1 cellular context compared by ENCODE assay signal in genomic region chr2:32946314-32947075, GRCh38.
A peak's percentile ranks its signal among the peaks of the same experiment; 100 is the strongest.
TF ChIP-seq lines count a peak whose summit lies in the region.

TSS of gene LTBP1 (plus strand) at chr2:32946953. CDS start at chr2:32947325, 372 bp downstream.

TF ChIP-seq in K562, 482 proteins besides CTCF, POLR2A, EP300 and RAD21 (continued from another document and continues in another):
- no peak for TF ChIP-seq MYBL2 (IDR thresholded peaks at IDR 0.05; ENCODE audit: low read depth)
- no peak for TF ChIP-seq MYBL2 (CRISPR knock-in tag; IDR thresholded peaks at IDR 0.05; ENCODE audit: borderline replicate concordance)
- TF ChIP-seq ELK1 (CRISPR knock-in tag; IDR thresholded peaks at IDR 0.05) = no peak
- no peak for TF ChIP-seq DIDO1 (tag; IDR thresholded peaks at IDR 0.05; ENCODE audit: low read depth)
- peak; percentile 69 for TF ChIP-seq LCOR (CRISPR knock-in tag; IDR thresholded peaks at IDR 0.05)
- no peak for TF ChIP-seq ZNF75A (CRISPR knock-in tag; IDR thresholded peaks at IDR 0.05)
- peak; percentile 44; the same call in 1 of the 2 replicates for TF ChIP-seq ZNF431 (CRISPR knock-in tag; IDR thresholded peaks at IDR 0.05)
- TF ChIP-seq ARHGAP35 (IDR thresholded peaks at IDR 0.05; ENCODE audit: partially characterized antibody) = no peak
- no peak for TF ChIP-seq MCM2 (IDR thresholded peaks at IDR 0.05; ENCODE audit: low read depth)
- no peak for TF ChIP-seq SRSF1 (IDR thresholded peaks at IDR 0.05; ENCODE audit: low read depth, low read length)
- no peak for TF ChIP-seq CXXC5 (CRISPR knock-in tag; IDR thresholded peaks at IDR 0.05)
- peak; percentile 74 for TF ChIP-seq RBFOX2 (IDR thresholded peaks at IDR 0.05; ENCODE audit: low read depth, low read length)
- TF ChIP-seq CTCFL (IDR thresholded peaks at IDR 0.05; ENCODE audit: borderline replicate concordance, insufficient read depth, low read depth, low read length, poor library complexity, severe bottlenecking) = peak; percentile 56
- no peak for TF ChIP-seq ZNF707 (CRISPR knock-in tag; conservative IDR thresholded peaks at IDR 0.05)
- peak; percentile 27; the same call in 1 of the 2 replicates for TF ChIP-seq ESRRA (IDR thresholded peaks at IDR 0.05; ENCODE audit: borderline replicate concordance, low read depth)
- TF ChIP-seq FOXM1 (IDR thresholded peaks at IDR 0.05; ENCODE audit: low read depth) = peak; percentile 11; the same call in 1 of the 2 replicates
- TF ChIP-seq FOXM1 (CRISPR knock-in tag; IDR thresholded peaks at IDR 0.05; ENCODE audit: low read depth) = no peak
- TF ChIP-seq ZNF445 (CRISPR knock-in tag; IDR thresholded peaks at IDR 0.05; ENCODE audit: low read depth) = no peak
- TF ChIP-seq HNRNPLL (IDR thresholded peaks at IDR 0.05; ENCODE audit: low read depth, low read length, poor library complexity, severe bottlenecking) = no peak
- TF ChIP-seq SLC30A9 (CRISPR knock-in tag; IDR thresholded peaks at IDR 0.05) = no peak
- TF ChIP-seq SRF (CRISPR knock-in tag; IDR thresholded peaks at IDR 0.05) = 0 out of 4 replicates have a peak, but pooled peaks of 1 of the 2 experiments have one; percentile 12
- peak; percentile 81 for TF ChIP-seq POLR2G (IDR thresholded peaks at IDR 0.05; ENCODE audit: low read depth, low read length)
- TF ChIP-seq FOSL1 (tag; conservative IDR thresholded peaks at IDR 0.05) = 0 out of 2 replicates have a peak, but pooled peaks have one; percentile 7
- TF ChIP-seq PHF20 (IDR thresholded peaks at IDR 0.05; ENCODE audit: partially characterized antibody) = no peak
- no peak for TF ChIP-seq ZNF583 (CRISPR knock-in tag; IDR thresholded peaks at IDR 0.05)
- TF ChIP-seq NFE2 (IDR thresholded peaks at IDR 0.05; ENCODE audit: low read depth) = no peak
- TF ChIP-seq TOE1 (IDR thresholded peaks at IDR 0.05; ENCODE audit: borderline replicate concordance) = no peak
- TF ChIP-seq TOE1 (CRISPR knock-in tag; IDR thresholded peaks at IDR 0.05; ENCODE audit: borderline replicate concordance, low read depth) = no peak
- TF ChIP-seq ZNF232 (CRISPR knock-in tag; IDR thresholded peaks at IDR 0.05) = no peak
- peak; percentile 54 for TF ChIP-seq JUND (IDR thresholded peaks at IDR 0.05; ENCODE audit: borderline replicate concordance, low read depth, low read length)
- no peak for TF ChIP-seq JUND (tag; IDR thresholded peaks at IDR 0.05; ENCODE audit: borderline replicate concordance, low read depth, low read length)
- no peak for TF ChIP-seq THAP7 (CRISPR knock-in tag; IDR thresholded peaks at IDR 0.05)
- no peak for TF ChIP-seq KAT7 (CRISPR knock-in tag; IDR thresholded peaks at IDR 0.05; ENCODE audit: borderline replicate concordance)
- TF ChIP-seq ZMIZ1 (IDR thresholded peaks at IDR 0.05; ENCODE audit: low read depth in 2 of 2, low read length in 2 of 2) = no peak
- TF ChIP-seq MECOM (CRISPR knock-in tag; IDR thresholded peaks at IDR 0.05) = no peak
- TF ChIP-seq TEAD2 (tag; IDR thresholded peaks at IDR 0.05) = no peak
- no peak for TF ChIP-seq POLR2AphosphoS2 (IDR thresholded peaks at IDR 0.05; ENCODE audit: low read length)
- TF ChIP-seq CBX3 (IDR thresholded peaks at IDR 0.05; ENCODE audit: borderline replicate concordance in 1 of 2, low read length in 2 of 2) = no peak
- peak; percentile 49 for TF ChIP-seq DEAF1 (CRISPR knock-in tag; IDR thresholded peaks at IDR 0.05)
- no peak for TF ChIP-seq POLR2AphosphoS5 (IDR thresholded peaks at IDR 0.05; ENCODE audit: control insufficient read depth, insufficient read depth, low read depth, low read length)
- no peak for TF ChIP-seq ZNF217 (CRISPR knock-in tag; IDR thresholded peaks at IDR 0.05)
- TF ChIP-seq C11orf30 (IDR thresholded peaks at IDR 0.05; ENCODE audit: low read depth) = no peak
- TF ChIP-seq ZSCAN32 (CRISPR knock-in tag; IDR thresholded peaks at IDR 0.05) = 0 out of 2 replicates have a peak, but pooled peaks have one; percentile 32
- peak; percentile 79 for TF ChIP-seq SMC3 (conservative IDR thresholded peaks at IDR 0.05; ENCODE audit: insufficient read depth, low read depth, low read length)
- TF ChIP-seq HOMEZ (CRISPR knock-in tag; IDR thresholded peaks at IDR 0.05) = no peak
- no peak for TF ChIP-seq ZNF699 (CRISPR knock-in tag; IDR thresholded peaks at IDR 0.05; ENCODE audit: insufficient replicate concordance)
- peak in 1 of 2 experiments; percentile 66; a peak in 2 of 4 replicates for TF ChIP-seq RCOR1 (IDR thresholded peaks at IDR 0.05; ENCODE audit: borderline replicate concordance in 1 of 2, low read depth in 2 of 2, low read length in 2 of 2)
- TF ChIP-seq ZBTB7A (IDR thresholded peaks at IDR 0.05; ENCODE audit: borderline replicate concordance, control insufficient read depth, low read depth, low read length) = peak; percentile 36; the same call in 1 of the 2 replicates
- no peak for TF ChIP-seq PKNOX1 (IDR thresholded peaks at IDR 0.05)
- TF ChIP-seq ZNF512 (tag; IDR thresholded peaks at IDR 0.05) = no peak
- TF ChIP-seq SPI1 (IDR thresholded peaks at IDR 0.05; ENCODE audit: borderline replicate concordance, low read depth, low read length) = no peak
- no peak for TF ChIP-seq ZNF253 (CRISPR knock-in tag; conservative IDR thresholded peaks at IDR 0.05)
- no peak for TF ChIP-seq E2F8 (IDR thresholded peaks at IDR 0.05; ENCODE audit: low read depth, partially characterized antibody)
- no peak for TF ChIP-seq HLTF (IDR thresholded peaks at IDR 0.05)
- TF ChIP-seq ZNF584 (CRISPR knock-in tag; IDR thresholded peaks at IDR 0.05; ENCODE audit: low read depth) = no peak
- TF ChIP-seq ZNF324 (CRISPR knock-in tag; IDR thresholded peaks at IDR 0.05) = no peak
- no peak for TF ChIP-seq RHOXF2B (CRISPR knock-in tag; conservative IDR thresholded peaks at IDR 0.05)
